ENCODE assay signal across 1 cellular context in the genomic region with DNA sequence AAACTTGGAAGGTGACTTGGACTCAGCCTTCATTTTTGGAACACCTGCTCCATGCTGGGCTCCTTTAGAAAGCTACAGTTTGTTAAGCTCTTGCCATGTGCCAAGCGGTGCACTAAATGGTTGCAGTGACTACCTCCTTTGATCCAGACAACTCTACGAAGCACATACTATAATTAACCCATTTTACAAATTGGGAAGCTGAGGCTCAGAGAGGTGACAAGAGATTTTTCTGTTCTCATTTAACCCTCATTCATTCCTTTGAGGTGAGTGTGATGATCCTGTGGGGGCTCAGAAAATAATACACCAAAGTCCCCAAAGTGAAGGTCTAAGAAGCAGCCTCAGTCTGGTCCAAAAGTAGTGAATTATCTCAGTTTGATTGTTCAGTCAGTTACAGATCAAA.
TF ChIP-seq lines count a peak whose summit lies in the region.

No MANE protein-coding gene starts in this region.

TF ChIP-seq in H1, 55 proteins besides CTCF, POLR2A, EP300 and RAD21:
- TF ChIP-seq, protein P1, sequence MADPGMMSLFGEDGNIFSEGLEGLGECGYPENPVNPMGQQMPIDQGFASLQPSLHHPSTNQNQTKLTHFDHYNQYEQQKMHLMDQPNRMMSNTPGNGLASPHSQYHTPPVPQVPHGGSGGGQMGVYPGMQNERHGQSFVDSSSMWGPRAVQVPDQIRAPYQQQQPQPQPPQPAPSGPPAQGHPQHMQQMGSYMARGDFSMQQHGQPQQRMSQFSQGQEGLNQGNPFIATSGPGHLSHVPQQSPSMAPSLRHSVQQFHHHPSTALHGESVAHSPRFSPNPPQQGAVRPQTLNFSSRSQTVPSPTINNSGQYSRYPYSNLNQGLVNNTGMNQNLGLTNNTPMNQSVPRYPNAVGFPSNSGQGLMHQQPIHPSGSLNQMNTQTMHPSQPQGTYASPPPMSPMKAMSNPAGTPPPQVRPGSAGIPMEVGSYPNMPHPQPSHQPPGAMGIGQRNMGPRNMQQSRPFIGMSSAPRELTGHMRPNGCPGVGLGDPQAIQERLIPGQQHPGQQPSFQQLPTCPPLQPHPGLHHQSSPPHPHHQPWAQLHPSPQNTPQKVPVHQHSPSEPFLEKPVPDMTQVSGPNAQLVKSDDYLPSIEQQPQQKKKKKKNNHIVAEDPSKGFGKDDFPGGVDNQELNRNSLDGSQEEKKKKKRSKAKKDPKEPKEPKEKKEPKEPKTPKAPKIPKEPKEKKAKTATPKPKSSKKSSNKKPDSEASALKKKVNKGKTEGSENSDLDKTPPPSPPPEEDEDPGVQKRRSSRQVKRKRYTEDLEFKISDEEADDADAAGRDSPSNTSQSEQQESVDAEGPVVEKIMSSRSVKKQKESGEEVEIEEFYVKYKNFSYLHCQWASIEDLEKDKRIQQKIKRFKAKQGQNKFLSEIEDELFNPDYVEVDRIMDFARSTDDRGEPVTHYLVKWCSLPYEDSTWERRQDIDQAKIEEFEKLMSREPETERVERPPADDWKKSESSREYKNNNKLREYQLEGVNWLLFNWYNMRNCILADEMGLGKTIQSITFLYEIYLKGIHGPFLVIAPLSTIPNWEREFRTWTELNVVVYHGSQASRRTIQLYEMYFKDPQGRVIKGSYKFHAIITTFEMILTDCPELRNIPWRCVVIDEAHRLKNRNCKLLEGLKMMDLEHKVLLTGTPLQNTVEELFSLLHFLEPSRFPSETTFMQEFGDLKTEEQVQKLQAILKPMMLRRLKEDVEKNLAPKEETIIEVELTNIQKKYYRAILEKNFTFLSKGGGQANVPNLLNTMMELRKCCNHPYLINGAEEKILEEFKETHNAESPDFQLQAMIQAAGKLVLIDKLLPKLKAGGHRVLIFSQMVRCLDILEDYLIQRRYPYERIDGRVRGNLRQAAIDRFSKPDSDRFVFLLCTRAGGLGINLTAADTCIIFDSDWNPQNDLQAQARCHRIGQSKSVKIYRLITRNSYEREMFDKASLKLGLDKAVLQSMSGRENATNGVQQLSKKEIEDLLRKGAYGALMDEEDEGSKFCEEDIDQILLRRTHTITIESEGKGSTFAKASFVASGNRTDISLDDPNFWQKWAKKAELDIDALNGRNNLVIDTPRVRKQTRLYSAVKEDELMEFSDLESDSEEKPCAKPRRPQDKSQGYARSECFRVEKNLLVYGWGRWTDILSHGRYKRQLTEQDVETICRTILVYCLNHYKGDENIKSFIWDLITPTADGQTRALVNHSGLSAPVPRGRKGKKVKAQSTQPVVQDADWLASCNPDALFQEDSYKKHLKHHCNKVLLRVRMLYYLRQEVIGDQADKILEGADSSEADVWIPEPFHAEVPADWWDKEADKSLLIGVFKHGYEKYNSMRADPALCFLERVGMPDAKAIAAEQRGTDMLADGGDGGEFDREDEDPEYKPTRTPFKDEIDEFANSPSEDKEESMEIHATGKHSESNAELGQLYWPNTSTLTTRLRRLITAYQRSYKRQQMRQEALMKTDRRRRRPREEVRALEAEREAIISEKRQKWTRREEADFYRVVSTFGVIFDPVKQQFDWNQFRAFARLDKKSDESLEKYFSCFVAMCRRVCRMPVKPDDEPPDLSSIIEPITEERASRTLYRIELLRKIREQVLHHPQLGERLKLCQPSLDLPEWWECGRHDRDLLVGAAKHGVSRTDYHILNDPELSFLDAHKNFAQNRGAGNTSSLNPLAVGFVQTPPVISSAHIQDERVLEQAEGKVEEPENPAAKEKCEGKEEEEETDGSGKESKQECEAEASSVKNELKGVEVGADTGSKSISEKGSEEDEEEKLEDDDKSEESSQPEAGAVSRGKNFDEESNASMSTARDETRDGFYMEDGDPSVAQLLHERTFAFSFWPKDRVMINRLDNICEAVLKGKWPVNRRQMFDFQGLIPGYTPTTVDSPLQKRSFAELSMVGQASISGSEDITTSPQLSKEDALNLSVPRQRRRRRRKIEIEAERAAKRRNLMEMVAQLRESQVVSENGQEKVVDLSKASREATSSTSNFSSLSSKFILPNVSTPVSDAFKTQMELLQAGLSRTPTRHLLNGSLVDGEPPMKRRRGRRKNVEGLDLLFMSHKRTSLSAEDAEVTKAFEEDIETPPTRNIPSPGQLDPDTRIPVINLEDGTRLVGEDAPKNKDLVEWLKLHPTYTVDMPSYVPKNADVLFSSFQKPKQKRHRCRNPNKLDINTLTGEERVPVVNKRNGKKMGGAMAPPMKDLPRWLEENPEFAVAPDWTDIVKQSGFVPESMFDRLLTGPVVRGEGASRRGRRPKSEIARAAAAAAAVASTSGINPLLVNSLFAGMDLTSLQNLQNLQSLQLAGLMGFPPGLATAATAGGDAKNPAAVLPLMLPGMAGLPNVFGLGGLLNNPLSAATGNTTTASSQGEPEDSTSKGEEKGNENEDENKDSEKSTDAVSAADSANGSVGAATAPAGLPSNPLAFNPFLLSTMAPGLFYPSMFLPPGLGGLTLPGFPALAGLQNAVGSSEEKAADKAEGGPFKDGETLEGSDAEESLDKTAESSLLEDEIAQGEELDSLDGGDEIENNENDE (IDR thresholded peaks at IDR 0.05; ENCODE audit: insufficient replicate concordance, low read length): no peak
- no peak for TF ChIP-seq KDM1A (IDR thresholded peaks at IDR 0.05; ENCODE audit: borderline replicate concordance, low read length)
- TF ChIP-seq CBX8 (IDR thresholded peaks at IDR 0.05; ENCODE audit: borderline replicate concordance, low read depth, low read length): no peak
- TF ChIP-seq CBX5 (IDR thresholded peaks at IDR 0.05; ENCODE audit: low read depth, low read length): no peak
- no peak for TF ChIP-seq MAFK (IDR thresholded peaks at IDR 0.05; ENCODE audit: low read depth, low read length)
- TF ChIP-seq CHD2 (IDR thresholded peaks at IDR 0.05; ENCODE audit: low read length): no peak
- TF ChIP-seq HDAC6 (IDR thresholded peaks at IDR 0.05; ENCODE audit: low read depth, low read length): no peak
- no peak for TF ChIP-seq JUND (IDR thresholded peaks at IDR 0.05; ENCODE audit: low read length)
- TF ChIP-seq BCL11A (IDR thresholded peaks at IDR 0.05; ENCODE audit: low read depth in 2 of 2, low read length in 2 of 2): no peak
- TF ChIP-seq TAF7 (optimal IDR thresholded peaks at IDR 0.05; ENCODE audit: borderline replicate concordance, low read depth, low read length): no peak
- no peak for TF ChIP-seq SIX5 (IDR thresholded peaks at IDR 0.05; ENCODE audit: low read depth, low read length)
- TF ChIP-seq, protein P2, sequence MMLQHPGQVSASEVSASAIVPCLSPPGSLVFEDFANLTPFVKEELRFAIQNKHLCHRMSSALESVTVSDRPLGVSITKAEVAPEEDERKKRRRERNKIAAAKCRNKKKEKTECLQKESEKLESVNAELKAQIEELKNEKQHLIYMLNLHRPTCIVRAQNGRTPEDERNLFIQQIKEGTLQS (IDR thresholded peaks at IDR 0.05; ENCODE audit: insufficient read depth, low read depth, low read length): no peak
